Comparison of ENCODE assay signal across 11 cellular contexts in the genomic region with DNA sequence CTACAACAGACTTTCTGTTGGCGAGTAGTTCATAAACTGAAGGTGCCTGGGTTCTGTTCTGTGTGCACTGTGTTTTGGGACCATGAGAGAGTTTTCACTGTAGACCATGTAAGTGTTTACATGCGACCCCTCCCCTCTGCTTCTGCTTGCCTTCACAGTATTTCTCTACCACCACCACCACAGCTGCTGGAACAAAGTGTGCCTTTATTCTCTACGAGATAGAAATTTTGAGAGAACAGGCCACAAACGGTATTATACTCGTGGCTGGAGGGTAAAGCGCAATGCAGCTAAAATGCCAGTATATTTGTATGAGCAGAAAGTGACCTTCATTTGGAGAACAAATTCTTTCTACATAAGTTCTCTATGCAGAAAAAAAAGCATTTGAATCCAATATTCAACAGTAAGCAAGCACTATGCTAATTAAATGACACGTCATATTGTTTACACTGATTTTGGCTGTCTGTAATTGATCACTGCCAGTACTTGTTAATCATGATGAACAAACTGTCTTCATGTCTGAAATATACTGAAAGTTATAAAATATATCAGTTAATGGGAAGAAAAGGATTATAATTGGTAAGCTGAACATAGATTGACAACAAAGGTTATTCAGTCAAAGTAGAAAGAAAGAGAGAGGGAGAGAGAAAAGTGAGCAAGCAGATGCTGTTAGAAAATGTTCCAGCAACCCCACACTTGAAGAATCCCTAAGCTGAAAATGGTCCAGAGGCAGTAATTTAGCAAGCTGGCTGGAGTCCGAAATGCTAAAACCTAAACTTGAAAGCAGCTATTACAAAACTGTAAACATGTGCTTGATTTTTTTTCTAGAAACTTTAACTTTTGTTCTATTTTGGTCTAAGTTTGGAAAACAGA. TPM values are rescaled to one million over a fixed set of nuclear protein-coding genes. Genes with fewer than 3 reads are reported as not detected.
A peak's percentile ranks its signal among the peaks of the same experiment; 100 is the strongest.
DNase-seq lines count a peak whose midpoint lies in the region; ATAC-seq and TF ChIP-seq lines count a peak whose summit lies in the region.
"Had no signal": no experiment of that assay in that cellular context is flagged by ENCODE, and none has a peak within 500 bp of the region (broad histone marks: within the 10 kb centered on the region; RNA-seq: fewer than 3 reads in every experiment).

No MANE protein-coding gene starts in this region.

- H3K4me3 ChIP-seq in thoracic aorta, result no peak overlapping the region

- DNase-seq in activated T-cell treated with anti-CD3 and anti-CD28 coated beads, Interleukin-2, amount 50 U/mL, for 24 hours, result no peak
- no peak for DNase-seq in activated T-cell treated with anti-CD3 and anti-CD28 coated beads, Interleukin-2, amount 50 U/mL, for 48 hours
- DNase-seq in chondrocyte (ENCODE audit: low spot score) (no peak), mesothelial cell of epicardium (ENCODE audit: low spot score in 2 of 2, unreplicated experiment in 2 of 2) (no peak), thoracic aorta (ENCODE audit: low spot score) (no peak), NCI-H748 treated with DMSO at 0.1 percent for 48 hours (lab: John Stamatoyannopoulos, UW) (no peak), NCI-H1105 treated with DMSO at 0.1 percent for 48 hours (lab: John Stamatoyannopoulos, UW) (no peak)
- DNase-seq: activated gamma-delta T cell treated with Interleukin-2 at 50 U/mL for 16 hours, GDM1 had no signal

- no peak overlapping the region for H3K4me3 Mint-ChIP-seq in activated T-cell treated with anti-CD3 and anti-CD28 coated beads, Interleukin-2, amount 50 U/mL, for 24 hours
- H3K4me3 Mint-ChIP-seq in chondrocyte (ENCODE audit: unreplicated experiment), result no peak overlapping the region
- H3K4me3 Mint-ChIP-seq in mesothelial cell of epicardium, result no peak overlapping the region

- peaks cover 23% of the 10 kb centered on the region for H3K4me1 Mint-ChIP-seq in activated T-cell treated with anti-CD3 and anti-CD28 coated beads, Interleukin-2, amount 50 U/mL, for 24 hours (ENCODE audit: low read depth)
- H3K4me1 Mint-ChIP-seq in chondrocyte (ENCODE audit: low read depth) (peaks cover 39% of the 10 kb centered on the region), mesothelial cell of epicardium (peaks cover 18% of the 10 kb centered on the region)

- H3K27me3 Mint-ChIP-seq in activated T-cell treated with anti-CD3 and anti-CD28 coated beads, Interleukin-2, amount 50 U/mL, for 24 hours, result no peaks in the 10 kb centered on the region
- no peaks in the 10 kb centered on the region for H3K27me3 Mint-ChIP-seq in chondrocyte (ENCODE audit: low read depth)
- H3K27me3 Mint-ChIP-seq in mesothelial cell of epicardium (ENCODE audit: low read depth), result no peaks in the 10 kb centered on the region

- peaks cover 27 to 44% of the 10 kb centered on the region in 2 donors for H3K4me1 ChIP-seq in thoracic aorta (ENCODE audit: control insufficient read depth in 1 of 2, low read depth in 2 of 2)

- peak overlapping the region; percentile 53 for H3K27ac Mint-ChIP-seq in activated T-cell treated with anti-CD3 and anti-CD28 coated beads, Interleukin-2, amount 50 U/mL, for 24 hours
- H3K27ac Mint-ChIP-seq in chondrocyte (ENCODE audit: unreplicated experiment) (peak overlapping the region; percentile 84), mesothelial cell of epicardium (peak overlapping the region; percentile 67)

- no peaks in the 10 kb centered on the region for H3K27me3 ChIP-seq in thoracic aorta (replicated peaks; ENCODE audit: insufficient read depth)
- H3K27me3 ChIP-seq: foreskin keratinocyte had no signal

- no peak for TF ChIP-seq CTCF in chondrocyte (IDR thresholded peaks at IDR 0.05)
- TF ChIP-seq CTCF in mesothelial cell of epicardium (IDR thresholded peaks at IDR 0.05; ENCODE audit: unreplicated experiment), result no peak
- TF ChIP-seq CTCF in thoracic aorta (IDR thresholded peaks at IDR 0.05), result no peak

- H3K9me3 Mint-ChIP-seq in activated T-cell treated with anti-CD3 and anti-CD28 coated beads, Interleukin-2, amount 50 U/mL, for 24 hours, result no peaks in the 10 kb centered on the region
- no peaks in the 10 kb centered on the region for H3K9me3 Mint-ChIP-seq in chondrocyte (ENCODE audit: low read depth)
- no peaks in the 10 kb centered on the region for H3K9me3 Mint-ChIP-seq in mesothelial cell of epicardium

- no peak for ATAC-seq in thoracic aorta (ENCODE audit: insufficient number of reproducible peaks, low FRiP score, low read depth)
- ATAC-seq in activated CD4-positive, CD25-positive, alpha-beta regulatory T cell treated with anti-CD3 and anti-CD28 coated beads, Interleukin-2, amount 50 U/mL, for 24 hours, result no peak

- H3K36me3 Mint-ChIP-seq in activated T-cell treated with anti-CD3 and anti-CD28 coated beads, Interleukin-2, amount 50 U/mL, for 24 hours (ENCODE audit: low read depth), result peaks cover 69% of the 10 kb centered on the region
- H3K36me3 Mint-ChIP-seq in chondrocyte (ENCODE audit: low read depth), result peaks cover 2% of the 10 kb centered on the region
- H3K36me3 Mint-ChIP-seq in mesothelial cell of epicardium, result peaks cover 4% of the 10 kb centered on the region

- H3K27ac ChIP-seq in thoracic aorta, result peak overlapping the region; percentile 14 to 43
- H3K27ac ChIP-seq: foreskin keratinocyte had no signal

- no peaks in the 10 kb centered on the region for H3K36me3 ChIP-seq in thoracic aorta

- H3K9me3 ChIP-seq in thoracic aorta, result no peaks in the 10 kb centered on the region

RNA-seq across cellular contexts. Expression of a gene that starts 8.8 kb away (rescaled TPM):
- total RNA-seq in chondrocyte, result not detected in 3 replicates
- total RNA-seq in mesothelial cell of epicardium, result not detected in 3 replicates
- not detected for total RNA-seq in thoracic aorta
- total RNA-seq: foreskin keratinocyte had no signal

RNA-seq across cellular contexts. Expression of a gene that starts 41.7 kb away (rescaled TPM):
- total RNA-seq in chondrocyte, result 15.3 to 16.8 TPM (median 16.8 TPM) in 3 replicates
- 22.9 to 27.9 TPM (median 27.0 TPM) in 3 replicates for total RNA-seq in mesothelial cell of epicardium
- 10 to 100 TPM in 1 of 2 donors, 1 to 10 TPM in 1; 6.6 to 11.0 TPM for total RNA-seq in thoracic aorta
